In genomic region chr9:85290019-85290418, GRCh38 we compare ENCODE assay signal across 11 cellular contexts.
DNase-seq lines count a peak whose midpoint lies in the region; ATAC-seq and TF ChIP-seq lines count a peak whose summit lies in the region.
"Had no signal": no experiment of that assay in that cellular context is flagged by ENCODE, and none has a peak within 500 bp of the region (broad histone marks: within the 10 kb centered on the region; RNA-seq: fewer than 3 reads in every experiment).

No MANE protein-coding gene starts in this region.

- H3K9me3 Mint-ChIP-seq in T-cell (peaks cover 0 to 4% (median 4%) of the 10 kb centered on the region in 3 donors), mesothelial cell of epicardium (peaks cover 10% of the 10 kb centered on the region)
- H3K9me3 Mint-ChIP-seq in activated T-helper 2 cell treated with anti-CD3 and anti-CD28 coated beads, Interferon-gamma antibody, Interleukin-2, Interleukin-4, amounts not matched to agents 10 μg/mL and 5 μg/mL and 100 μg/mL, durations not matched to agents 14 hours and 24 hours and 36 hours: no peaks in the 10 kb centered on the region

- H3K4me1 Mint-ChIP-seq in T-cell (peaks cover 14 to 28% (median 28%) of the 10 kb centered on the region in 3 donors), mesothelial cell of epicardium (peaks cover 6% of the 10 kb centered on the region)
- peaks cover 8% of the 10 kb centered on the region for H3K4me1 Mint-ChIP-seq in activated T-helper 2 cell treated with anti-CD3 and anti-CD28 coated beads, Interferon-gamma antibody, Interleukin-2, Interleukin-4, amounts not matched to agents 10 μg/mL and 5 μg/mL and 100 μg/mL, durations not matched to agents 14 hours and 24 hours and 36 hours (ENCODE audit: low read depth)

- H3K27me3 Mint-ChIP-seq in T-cell (peaks cover 14 to 24% of the 10 kb centered on the region in 2 donors), mesothelial cell of epicardium (ENCODE audit: low read depth) (no peaks in the 10 kb centered on the region)
- peaks cover 8% of the 10 kb centered on the region for H3K27me3 Mint-ChIP-seq in activated T-helper 2 cell treated with anti-CD3 and anti-CD28 coated beads, Interferon-gamma antibody, Interleukin-2, Interleukin-4, amounts not matched to agents 10 μg/mL and 5 μg/mL and 100 μg/mL, durations not matched to agents 14 hours and 24 hours and 36 hours (ENCODE audit: low read depth)

- intact Hi-C loops in activated T-helper 2 cell treated with anti-CD3 and anti-CD28 coated beads, Interferon-gamma antibody, Interleukin-2, Interleukin-4, amounts not matched to agents 10 μg/mL and 5 μg/mL and 100 μg/mL, durations not matched to agents 14 hours and 24 hours and 36 hours (cut with micrococcal nuclease): no loop called here

- H3K36me3 Mint-ChIP-seq in T-cell (no peaks in the 10 kb centered on the region), mesothelial cell of epicardium (peaks cover 1% of the 10 kb centered on the region)
- no peaks in the 10 kb centered on the region for H3K36me3 Mint-ChIP-seq in activated T-helper 2 cell treated with anti-CD3 and anti-CD28 coated beads, Interferon-gamma antibody, Interleukin-2, Interleukin-4, amounts not matched to agents 10 μg/mL and 5 μg/mL and 100 μg/mL, durations not matched to agents 14 hours and 24 hours and 36 hours (ENCODE audit: low read depth)
- H3K36me3 Mint-ChIP-seq: type B pancreatic cell had no signal

- ATAC-seq in T-cell (replicated peaks in 1 of 4): peak; percentile 20 to 56 (median 38)
- ATAC-seq in HG03378 (IDR thresholded peaks at IDR 0.05; ENCODE audit: unreplicated experiment): no peak

- H3K27ac Mint-ChIP-seq in T-cell: peak overlapping the region in 1 of 2 donors; percentile 40
- H3K27ac Mint-ChIP-seq in activated T-helper 2 cell treated with anti-CD3 and anti-CD28 coated beads, Interferon-gamma antibody, Interleukin-2, Interleukin-4, amounts not matched to agents 10 μg/mL and 5 μg/mL and 100 μg/mL, durations not matched to agents 14 hours and 24 hours and 36 hours: no peak overlapping the region
- no peak overlapping the region for H3K27ac Mint-ChIP-seq in mesothelial cell of epicardium
- H3K27ac Mint-ChIP-seq: type B pancreatic cell had no signal

- peak overlapping the region; percentile 0 to 56 (median 15) for H3K4me3 Mint-ChIP-seq in T-cell
- H3K4me3 Mint-ChIP-seq in activated T-helper 2 cell treated with anti-CD3 and anti-CD28 coated beads, Interferon-gamma antibody, Interleukin-2, Interleukin-4, amounts not matched to agents 10 μg/mL and 5 μg/mL and 100 μg/mL, durations not matched to agents 14 hours and 24 hours and 36 hours (ENCODE audit: low read depth): peak overlapping the region; percentile 11
- no peak overlapping the region for H3K4me3 Mint-ChIP-seq in mesothelial cell of epicardium
- H3K4me3 Mint-ChIP-seq: type B pancreatic cell had no signal

- no peak for TF ChIP-seq CTCF in mesothelial cell of epicardium (IDR thresholded peaks at IDR 0.05; ENCODE audit: unreplicated experiment)

- DNase-seq in GDM1 (lab: John Stamatoyannopoulos, UW) (peak; percentile 88), T-cell (peak in 28 of 34 experiments; percentile 1 to 46 (median 18)), NCI-H345 (lab: John Stamatoyannopoulos, UW) (no peak), GM19238 (ENCODE audit: insufficient read length, low spot score) (no peak), mesothelial cell of epicardium (ENCODE audit: low spot score in 2 of 2, unreplicated experiment in 2 of 2) (no peak)
- no peak for DNase-seq in activated T-helper 2 cell treated with anti-CD3 and anti-CD28 coated beads, Interferon-gamma antibody, Interleukin-2, Interleukin-4, amounts not matched to agents 10 μg/mL and 5 μg/mL and 100 μg/mL, durations not matched to agents 14 hours and 24 hours and 36 hours (ENCODE audit: low spot score)
- DNase-seq in stimulated activated CD8-positive, alpha-beta memory T cell treated with anti-CD3 and anti-CD28 coated beads, Interleukin-2, amount 100 ng/mL, for 1 hour (ENCODE audit: low read depth in 2 of 2): peak; percentile 2 to 6
- DNase-seq: aorta, NCI-H2107 had no signal

- CTCF ChIA-PET in T-cell (lab: Charles Lee): no interaction called here

- POLR2A ChIA-PET in T-cell (lab: Charles Lee): no interaction called here

Comparison
In these comparisons a context has a peak if more than half of its experiments do, and no peak if none do; other contexts are left out.
1. DNase-seq: peak in GDM1 (single experiment), T-cell (28 of 34) and stimulated activated CD8-positive, alpha-beta memory T cell treated with anti-CD3 and anti-CD28 coated beads, Interleukin-2, amount 100 ng/mL, for 1 hour (2 of 2); none in activated T-helper 2 cell treated with anti-CD3 and anti-CD28 coated beads, Interferon-gamma antibody, Interleukin-2, Interleukin-4, amounts not matched to agents 10 μg/mL and 5 μg/mL and 100 μg/mL, durations not matched to agents 14 hours and 24 hours and 36 hours (single experiment), NCI-H345 (single experiment), GM19238 (single experiment) and mesothelial cell of epicardium (0 of 2).